Comparison of ENCODE assay signal across 13 cellular contexts in the genomic region with DNA sequence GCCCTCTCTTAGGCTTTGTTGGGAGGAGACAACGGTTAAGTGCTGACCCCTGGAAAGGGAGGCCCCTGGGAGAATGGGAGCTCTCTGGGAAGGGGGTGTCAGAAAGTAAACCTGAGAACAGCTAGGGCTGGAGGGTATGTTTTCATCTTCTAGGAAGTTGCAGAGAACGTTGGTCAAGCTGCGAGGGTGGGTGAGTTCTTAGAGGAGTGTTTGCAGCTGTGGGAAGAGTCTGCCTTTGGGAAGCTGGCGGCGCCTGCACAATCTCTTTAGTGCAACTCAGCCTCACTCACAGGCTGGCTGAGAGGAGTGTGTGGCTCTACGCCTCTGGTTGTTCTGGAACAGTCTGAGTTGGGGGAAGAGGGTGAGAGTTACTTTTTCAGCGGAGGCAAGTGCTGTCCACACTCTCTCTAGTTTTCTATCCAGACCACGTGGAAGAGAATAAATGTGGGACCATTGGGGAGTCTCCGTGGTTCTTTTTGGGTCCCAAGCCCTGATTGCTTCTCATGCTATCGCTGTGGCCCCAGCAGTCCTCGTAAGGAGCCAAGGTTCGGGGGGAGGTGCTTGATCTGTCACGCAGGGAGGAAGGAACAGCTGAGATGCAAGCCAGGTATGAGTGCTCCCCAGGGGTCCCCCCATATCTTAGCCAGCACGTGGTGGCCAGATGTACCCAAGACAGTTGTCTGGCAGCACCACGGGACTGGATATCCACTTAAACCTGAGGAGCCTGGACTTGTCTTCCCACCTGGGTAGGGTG.
DNase-seq lines count a peak whose midpoint lies in the region; ATAC-seq and TF ChIP-seq lines count a peak whose summit lies in the region.
"Had no signal": no experiment of that assay in that cellular context is flagged by ENCODE, and none has a peak within 500 bp of the region (broad histone marks: within the 10 kb centered on the region; RNA-seq: fewer than 3 reads in every experiment).

No MANE protein-coding gene starts in this region.

- DNase-seq in GM12865 (ENCODE audit: low read depth) (peak; percentile 96), superior temporal gyrus (ENCODE audit: extremely low spot score) (no peak), MM.1S (no peak), NCI-H524 (lab: John Stamatoyannopoulos, UW) (no peak), LoVo (ENCODE audit: low spot score) (no peak)
- DNase-seq: foreskin melanocyte, left colon, NCI-H1694 treated with DMSO at 0.1 percent for 48 hours, ovary had no signal

- no peaks in the 10 kb centered on the region for H4K20me1 ChIP-seq in MM.1S (ENCODE audit: insufficient read depth, low read length)

- no peak overlapping the region for H3K4me2 ChIP-seq in MM.1S (ENCODE audit: low read depth, low read length)

- no peaks in the 10 kb centered on the region for H3K9me3 ChIP-seq in MM.1S (replicated peaks; ENCODE audit: insufficient read depth, low read length)

- no peaks in the 10 kb centered on the region for H3K79me2 ChIP-seq in MM.1S (ENCODE audit: low read length)

- no peaks in the 10 kb centered on the region for H3K27me3 ChIP-seq in MM.1S (replicated peaks; ENCODE audit: insufficient read depth, low read length)
- H3K27me3 ChIP-seq: ovary had no signal

- peak; percentile 44 for ATAC-seq in GM19438 (IDR thresholded peaks at IDR 0.05; ENCODE audit: low read depth, unreplicated experiment)
- peak; percentile 35 for ATAC-seq in HG02852 (IDR thresholded peaks at IDR 0.05; ENCODE audit: unreplicated experiment)
- peak; percentile 18 for ATAC-seq in HG03571 (IDR thresholded peaks at IDR 0.05; ENCODE audit: unreplicated experiment)
- ATAC-seq: left colon, WTC11 had no signal

- H3K9ac ChIP-seq in MM.1S (ENCODE audit: low read length) = no peak overlapping the region

- peaks cover under 1% of the 10 kb centered on the region; the same call in 1 of the 2 replicates for H3F3A ChIP-seq in MM.1S (ENCODE audit: insufficient read depth, low read length)

- H3K9me2 ChIP-seq in MM.1S (replicated peaks; ENCODE audit: insufficient read depth, low read length) = no peaks in the 10 kb centered on the region

- no peak for TF ChIP-seq CTCF in GM12865 (IDR thresholded peaks at IDR 0.05; ENCODE audit: insufficient read depth, low read depth, low read length, missing control alignments)
- TF ChIP-seq CTCF in MM.1S (IDR thresholded peaks at IDR 0.05; ENCODE audit: low read length) = no peak

- no peak overlapping the region for H2AFZ ChIP-seq in MM.1S (ENCODE audit: low read length)

- H3K4me3 ChIP-seq in GM12865 (ENCODE audit: low read depth, low read length) (peak overlapping the region; percentile 75), MM.1S (ENCODE audit: low read length) (no peak overlapping the region)
- H3K4me3 ChIP-seq: ovary had no signal

- no peak overlapping the region for H3K27ac ChIP-seq in MM.1S (ENCODE audit: low read length)
- H3K27ac ChIP-seq: ovary had no signal

- H3K4me1 ChIP-seq in MM.1S (ENCODE audit: low read length) = peaks cover 16% of the 10 kb centered on the region

- no peaks in the 10 kb centered on the region for H3K36me3 ChIP-seq in MM.1S (replicated peaks; ENCODE audit: insufficient read depth, low read length)
- H3K36me3 ChIP-seq: ovary had no signal
